ENCODE assay signal across 16 cellular contexts in the genomic region with DNA sequence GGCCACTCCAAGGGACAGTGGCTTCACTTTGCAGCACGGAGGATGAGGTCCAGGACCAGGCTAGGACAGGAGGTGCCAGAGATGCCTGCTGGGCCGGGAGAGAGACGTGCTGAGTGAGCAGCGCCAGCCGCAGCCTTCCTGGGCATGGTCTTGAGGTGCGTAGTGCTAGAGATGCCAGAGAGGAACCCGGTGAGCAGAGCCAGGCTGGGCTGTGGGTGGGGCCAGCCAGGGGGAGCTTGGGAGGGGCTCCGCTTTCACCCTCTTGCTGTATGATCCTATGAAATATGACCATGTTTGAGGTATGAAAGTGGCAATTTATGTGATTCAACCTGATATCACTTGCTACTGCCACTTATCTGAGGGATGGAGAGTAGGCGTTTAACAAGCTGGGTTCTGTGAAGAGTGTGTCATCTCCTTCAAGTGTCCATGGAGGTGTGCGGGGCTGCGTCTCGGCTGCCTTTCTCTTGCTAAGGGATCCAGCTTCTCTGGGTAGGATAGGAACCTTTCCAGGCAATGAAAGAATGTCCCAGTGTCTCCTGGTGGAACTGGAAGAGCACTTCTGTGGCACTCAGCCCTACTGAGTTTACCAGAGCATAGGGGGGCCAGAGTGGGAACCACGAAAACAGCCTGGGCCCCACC.
"Had no signal": no experiment of that assay in that cellular context is flagged by ENCODE, and none has a peak within 500 bp of the region (broad histone marks: within the 10 kb centered on the region; RNA-seq: fewer than 3 reads in every experiment).

No MANE protein-coding gene starts in this region.

- H3K27me3 Mint-ChIP-seq: dendritic cell treated with granulocyte-macrophage colony-stimulating factor and Interleukin-4, amounts not matched to agents 40 ng/mL and 50 ng/mL, for 4 days; naive B cell; type B pancreatic cell had no signal

- H3K4me1 Mint-ChIP-seq: immature natural killer cell, naive B cell had no signal

- DNase-seq: effector memory CD8-positive, alpha-beta T cell; foreskin fibroblast; immature natural killer cell; kidney; left colon; mesendoderm; naive B cell; sigmoid colon; stimulated activated CD4-positive, alpha-beta T cell treated with anti-CD3 and anti-CD28 coated beads, Interleukin-12 subunit alpha, Interleukin-12 subunit beta, amount 100 ng/mL, for 4 hours; stimulated activated naive CD4-positive, alpha-beta T cell treated with Interleukin-2 at 50 U/mL for 16 hours; thyroid gland; uterus had no signal

- H3K36me3 Mint-ChIP-seq: immature natural killer cell, naive B cell, type B pancreatic cell had no signal

- H3K4me3 Mint-ChIP-seq: dendritic cell treated with granulocyte-macrophage colony-stimulating factor and Interleukin-4, amounts not matched to agents 40 ng/mL and 50 ng/mL, for 4 days; effector memory CD8-positive, alpha-beta T cell; immature natural killer cell; naive B cell; nephron; type B pancreatic cell had no signal

- H3K9me3 Mint-ChIP-seq: dendritic cell treated with granulocyte-macrophage colony-stimulating factor and Interleukin-4, amounts not matched to agents 40 ng/mL and 50 ng/mL, for 4 days; effector memory CD8-positive, alpha-beta T cell; immature natural killer cell; nephron; type B pancreatic cell had no signal

- H3K27ac Mint-ChIP-seq: dendritic cell treated with granulocyte-macrophage colony-stimulating factor and Interleukin-4, amounts not matched to agents 40 ng/mL and 50 ng/mL, for 4 days; effector memory CD8-positive, alpha-beta T cell; immature natural killer cell; naive B cell; nephron; type B pancreatic cell had no signal

- ATAC-seq: effector memory CD8-positive, alpha-beta T cell; gastroesophageal sphincter; left colon had no signal
